In the genomic region with DNA sequence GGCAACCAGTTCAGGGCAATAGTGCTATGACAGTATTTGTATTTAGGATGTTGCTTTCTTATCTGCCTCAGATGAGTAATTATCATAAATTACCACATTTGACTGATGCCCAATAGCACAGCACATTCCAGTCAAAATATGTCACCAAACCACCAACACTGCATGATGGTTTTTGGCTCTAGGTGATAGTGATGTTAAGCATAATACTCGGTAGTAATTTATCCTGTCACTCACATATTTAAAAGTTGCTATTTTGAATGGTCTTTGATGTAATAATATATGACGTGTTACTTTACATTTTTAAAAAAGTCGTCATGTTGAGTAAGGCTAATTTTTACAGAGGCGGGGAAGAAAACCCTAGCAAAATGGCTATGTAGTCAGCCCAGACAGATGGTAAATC, we compare ENCODE assay signal across 19 cellular contexts. TPM values are rescaled to one million over a fixed set of nuclear protein-coding genes. Genes with fewer than 3 reads are reported as not detected.
DNase-seq lines count a peak whose midpoint lies in the region; ATAC-seq and TF ChIP-seq lines count a peak whose summit lies in the region.
"Had no signal": no experiment of that assay in that cellular context is flagged by ENCODE, and none has a peak within 500 bp of the region (broad histone marks: within the 10 kb centered on the region; RNA-seq: fewer than 3 reads in every experiment).

No MANE protein-coding gene starts in this region.

- no CpG with 5 or more reads among the region's 4 CpGs for WGBS in trophoblast cell (ENCODE audit: extremely low coverage, insufficient coverage, insufficient read length)

- H3K9me3 ChIP-seq in trophoblast cell (ENCODE audit: insufficient read depth, low read depth, low read length): no peaks in the 10 kb centered on the region
- H3K9me3 ChIP-seq: adrenal gland, BLaER1, colonic mucosa, gastroesophageal sphincter, tibial nerve had no signal

- no peak for TF ChIP-seq CTCF in fibroblast of the aortic adventitia (IDR thresholded peaks at IDR 0.05; ENCODE audit: insufficient read depth, low read length)

- H3K27ac ChIP-seq in trophoblast cell (ENCODE audit: low read depth, low read length) (no peak overlapping the region), substantia nigra (ENCODE audit: low read depth, low read length, poor library complexity, severe bottlenecking) (no peak overlapping the region)
- H3K27ac ChIP-seq: adrenal gland, BLaER1, colonic mucosa, gastroesophageal sphincter, tibial nerve had no signal

- H4K12ac ChIP-seq in trophoblast cell (ENCODE audit: low read depth, low read length): no peak overlapping the region

- peaks cover 3 to 4% of the 10 kb centered on the region in 2 experiments for H3K36me3 ChIP-seq in trophoblast cell (ENCODE audit: control insufficient read depth in 1 of 2, insufficient read depth in 2 of 2, low read length in 2 of 2)
- H3K36me3 ChIP-seq: adrenal gland, BLaER1, colonic mucosa, gastroesophageal sphincter, tibial nerve had no signal

- peaks cover 2 to 5% of the 10 kb centered on the region in 2 experiments for H3K4me1 ChIP-seq in trophoblast cell (ENCODE audit: control insufficient read depth in 1 of 2, insufficient read depth in 2 of 2, low read length in 2 of 2)
- H3K4me1 ChIP-seq: BLaER1, colonic mucosa had no signal

- no peak for ATAC-seq in SK-N-SH treated with all-trans-retinoic acid at 6 μM for 48 hours
- no peak for ATAC-seq in GM21825 (IDR thresholded peaks at IDR 0.05; ENCODE audit: unreplicated experiment)
- ATAC-seq: activated CD4-positive, alpha-beta T cell treated with anti-CD3 and anti-CD28 coated beads for 36 hours; gastroesophageal sphincter; naive thymus-derived CD4-positive, alpha-beta T cell had no signal

- no peak overlapping the region for H2AK5ac ChIP-seq in trophoblast cell (ENCODE audit: low read length)

- H3K23ac ChIP-seq in trophoblast cell (ENCODE audit: low read length): no peak overlapping the region

- no peak overlapping the region for H3K14ac ChIP-seq in trophoblast cell (ENCODE audit: low read length)

- no peak overlapping the region for H3K4ac ChIP-seq in trophoblast cell (ENCODE audit: low read depth, low read length)

- H4K8ac ChIP-seq in trophoblast cell (ENCODE audit: low read depth, low read length): no peak overlapping the region

- H2AFZ ChIP-seq in trophoblast cell (ENCODE audit: insufficient read depth, low read length, poor library complexity): no peak overlapping the region

- no peak overlapping the region for H2BK120ac ChIP-seq in trophoblast cell (ENCODE audit: insufficient read depth, low read length, poor library complexity)

- H3K9ac ChIP-seq in trophoblast cell (ENCODE audit: low read length): no peak overlapping the region
- H3K9ac ChIP-seq: BLaER1 had no signal

- H2BK12ac ChIP-seq in trophoblast cell (ENCODE audit: low read length): no peak overlapping the region

- H3K79me2 ChIP-seq in trophoblast cell (ENCODE audit: control insufficient read depth, insufficient read depth, low read length, poor library complexity): no peaks in the 10 kb centered on the region

- no peaks in the 10 kb centered on the region for H3K79me1 ChIP-seq in trophoblast cell (ENCODE audit: low read length)

- no peak overlapping the region for H4K91ac ChIP-seq in trophoblast cell (ENCODE audit: low read depth, low read length)

- H3K4me2 ChIP-seq in trophoblast cell (ENCODE audit: low read length): no peak overlapping the region
- H3K4me2 ChIP-seq: BLaER1 had no signal

- no peak overlapping the region for H2BK5ac ChIP-seq in trophoblast cell (ENCODE audit: low read depth, low read length, poor library complexity)

- no peak overlapping the region for H3K4me3 ChIP-seq in fibroblast of the aortic adventitia (ENCODE audit: low read depth, low read length)
- no peak overlapping the region for H3K4me3 ChIP-seq in trophoblast cell (ENCODE audit: low read depth, low read length)
- H3K4me3 ChIP-seq: adrenal gland, BLaER1, colonic mucosa, gastroesophageal sphincter, tibial nerve had no signal

- peak; percentile 74 for DNase-seq in HT1080 (ENCODE audit: low read depth)
- DNase-seq in fibroblast of the aortic adventitia (ENCODE audit: low read depth): peak; percentile 37
- peak; percentile 66 to 90 for DNase-seq in trophoblast cell
- DNase-seq in substantia nigra (lab: John Stamatoyannopoulos, UW): no peak
- no peak for DNase-seq in NCI-H1105 treated with DMSO at 0.1 percent for 48 hours (lab: John Stamatoyannopoulos, UW)
- DNase-seq in NCI-H2171 (lab: John Stamatoyannopoulos, UW): no peak
- DNase-seq: activated CD4-positive, alpha-beta T cell treated with anti-CD3 and anti-CD28 coated beads for 36 hours; adrenal gland; colonic mucosa; DMS153; H7; naive thymus-derived CD4-positive, alpha-beta T cell; NCI-H446 treated with DMSO at 0.1 percent for 48 hours; SHP77 had no signal

- H3K18ac ChIP-seq in trophoblast cell (ENCODE audit: low read length): no peak overlapping the region

- no peaks in the 10 kb centered on the region for H3K27me3 ChIP-seq in trophoblast cell (ENCODE audit: insufficient read depth, low read length)
- H3K27me3 ChIP-seq: adrenal gland, BLaER1, colonic mucosa, gastroesophageal sphincter, tibial nerve had no signal

TF ChIP-seq in SK-N-SH treated with all-trans-retinoic acid at 6 μM for 48 hours, 23 proteins besides CTCF, POLR2A, EP300 and RAD21:
- TF ChIP-seq TOX (CRISPR knock-in tag; IDR thresholded peaks at IDR 0.05; ENCODE audit: borderline replicate concordance) (peak; percentile 62; the same call in 1 of the 2 replicates), ISL1 (CRISPR knock-in tag; IDR thresholded peaks at IDR 0.05) (peak; percentile 59; the same call in 1 of the 2 replicates)
- TF ChIP-seq, protein P1, sequence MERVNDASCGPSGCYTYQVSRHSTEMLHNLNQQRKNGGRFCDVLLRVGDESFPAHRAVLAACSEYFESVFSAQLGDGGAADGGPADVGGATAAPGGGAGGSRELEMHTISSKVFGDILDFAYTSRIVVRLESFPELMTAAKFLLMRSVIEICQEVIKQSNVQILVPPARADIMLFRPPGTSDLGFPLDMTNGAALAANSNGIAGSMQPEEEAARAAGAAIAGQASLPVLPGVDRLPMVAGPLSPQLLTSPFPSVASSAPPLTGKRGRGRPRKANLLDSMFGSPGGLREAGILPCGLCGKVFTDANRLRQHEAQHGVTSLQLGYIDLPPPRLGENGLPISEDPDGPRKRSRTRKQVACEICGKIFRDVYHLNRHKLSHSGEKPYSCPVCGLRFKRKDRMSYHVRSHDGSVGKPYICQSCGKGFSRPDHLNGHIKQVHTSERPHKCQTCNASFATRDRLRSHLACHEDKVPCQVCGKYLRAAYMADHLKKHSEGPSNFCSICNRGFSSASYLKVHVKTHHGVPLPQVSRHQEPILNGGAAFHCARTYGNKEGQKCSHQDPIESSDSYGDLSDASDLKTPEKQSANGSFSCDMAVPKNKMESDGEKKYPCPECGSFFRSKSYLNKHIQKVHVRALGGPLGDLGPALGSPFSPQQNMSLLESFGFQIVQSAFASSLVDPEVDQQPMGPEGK (CRISPR knock-in tag; IDR thresholded peaks at IDR 0.05; ENCODE audit: borderline replicate concordance): no peak

RNA-seq across cellular contexts. Expression of a gene that starts 42.5 kb away (rescaled TPM):
- 0.10 and 0.11 TPM in 2 replicates for total RNA-seq in HT1080 (2014; rRNA removed; shearing (Covaris generic))
- 0.05 and 0.06 TPM in 2 replicates for polyA plus RNA-seq in HT1080 (2015; cell fraction: cytosol; rRNA removed)
- 0.11 and 0.16 TPM in 2 replicates for polyA plus RNA-seq in HT1080 (2015; cell fraction: nucleus; rRNA removed)
- 0.90 and 2.2 TPM in 2 replicates for total RNA-seq in fibroblast of the aortic adventitia (ENCODE audit: low replicate concordance)
- 42.6 and 46.5 TPM in 2 replicates for polyA plus RNA-seq in trophoblast cell (2013)
- total RNA-seq: naive thymus-derived CD4-positive, alpha-beta T cell had no signal
- polyA plus RNA-seq: naive thymus-derived CD4-positive, alpha-beta T cell had no signal

Comparison
In these comparisons a context has a peak if more than half of its experiments do, and no peak if none do; other contexts are left out.
1. DNase-seq: peak in HT1080 (single experiment), fibroblast of the aortic adventitia (single experiment) and trophoblast cell (2 of 2); none in substantia nigra (0 of 49), NCI-H1105 treated with DMSO at 0.1 percent for 48 hours (single experiment) and NCI-H2171 (single experiment).